In genomic region chr10:14959221-14960057, GRCh38 we compare ENCODE assay signal across 8 cellular contexts. TPM values are rescaled to one million over a fixed set of nuclear protein-coding genes. Genes with fewer than 3 reads are reported as not detected.
DNase-seq lines count a peak whose midpoint lies in the region; ATAC-seq and TF ChIP-seq lines count a peak whose summit lies in the region.

A gene with protein sequence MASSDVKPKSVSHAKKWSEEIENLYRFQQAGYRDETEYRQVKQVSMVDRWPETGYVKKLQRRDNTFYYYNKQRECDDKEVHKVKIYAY (plus strand): TSS chr10:14959388. CDS start chr10:14966469, 7,081 bp downstream.

- H4K20me1 ChIP-seq in Loucy (ENCODE audit: insufficient read depth, low read length, poor library complexity, severe bottlenecking): no peaks in the 10 kb centered on the region

- H3K4me3 ChIP-seq in H7 (ENCODE audit: insufficient read depth, low read depth, low read length): peak within 1 kb of the TSS; percentile 82
- H3K4me3 ChIP-seq in Loucy (ENCODE audit: low read length, poor library complexity, severe bottlenecking): peak within 1 kb of the TSS; percentile 92
- H3K4me3 ChIP-seq in RWPE2 (ENCODE audit: severe bottlenecking): peak within 1 kb of the TSS; percentile 70

- H3K4me1 Mint-ChIP-seq in nephron progenitor cell: peaks cover 12% of the 10 kb centered on the region
- H3K4me1 Mint-ChIP-seq in stimulated activated naive CD8-positive, alpha-beta T cell treated with anti-CD3 and anti-CD28 coated beads, Interleukin-15, Interleukin-2, amounts not matched to agents 100 ng/mL and 50 ng/mL, for 24 hours (ENCODE audit: low read depth): peaks cover 33% of the 10 kb centered on the region

- H3K79me2 ChIP-seq in Loucy (ENCODE audit: insufficient read depth, low read length): peaks cover 11% of the 10 kb centered on the region; the same call in 1 of the 2 replicates

- H3K9me3 ChIP-seq in Loucy (ENCODE audit: insufficient read depth, low read depth, low read length): no peaks in the 10 kb centered on the region
- no peaks in the 10 kb centered on the region for H3K9me3 ChIP-seq in RWPE2 (ENCODE audit: severe bottlenecking)

- H3K27ac Mint-ChIP-seq in nephron progenitor cell: peak within 1 kb of the TSS; percentile 100
- peak within 1 kb of the TSS; percentile 97 for H3K27ac Mint-ChIP-seq in stimulated activated naive CD8-positive, alpha-beta T cell treated with anti-CD3 and anti-CD28 coated beads, Interleukin-15, Interleukin-2, amounts not matched to agents 100 ng/mL and 50 ng/mL, for 24 hours

- H3K9me2 ChIP-seq in Loucy (replicated peaks; ENCODE audit: low read depth, low read length): no peaks in the 10 kb centered on the region

- no peaks in the 10 kb centered on the region for H3K36me3 ChIP-seq in H7 (replicated peaks; ENCODE audit: control insufficient read depth, insufficient read depth, low read length)
- H3K36me3 ChIP-seq in Loucy (ENCODE audit: insufficient read depth, low read length): no peaks in the 10 kb centered on the region
- no peaks in the 10 kb centered on the region for H3K36me3 ChIP-seq in RWPE2 (ENCODE audit: low read depth)

- peaks cover 9% of the 10 kb centered on the region for H3K27me3 Mint-ChIP-seq in nephron progenitor cell (ENCODE audit: low read depth, poor library complexity)
- H3K27me3 Mint-ChIP-seq in stimulated activated naive CD8-positive, alpha-beta T cell treated with anti-CD3 and anti-CD28 coated beads, Interleukin-15, Interleukin-2, amounts not matched to agents 100 ng/mL and 50 ng/mL, for 24 hours: no peaks in the 10 kb centered on the region

- peak; percentile 95 for DNase-seq in ELR (ENCODE audit: low read depth)
- peak; percentile 98 for DNase-seq in H7
- peak; percentile 93 for DNase-seq in RWPE2 (ENCODE audit: low spot score)
- DNase-seq in activated effector memory CD4-positive, alpha-beta T cell treated with anti-CD3 and anti-CD28 coated beads, Interleukin-2, amount 50 U/mL, for 16 hours: peak; percentile 97
- peak; percentile 94 for DNase-seq in fibroblast of the conjunctiva (ENCODE audit: low read depth)
- peak; percentile 97 for DNase-seq in nephron progenitor cell

- no peaks in the 10 kb centered on the region for H3K36me3 Mint-ChIP-seq in nephron progenitor cell (ENCODE audit: low read depth)
- no peaks in the 10 kb centered on the region for H3K36me3 Mint-ChIP-seq in stimulated activated naive CD8-positive, alpha-beta T cell treated with anti-CD3 and anti-CD28 coated beads, Interleukin-15, Interleukin-2, amounts not matched to agents 100 ng/mL and 50 ng/mL, for 24 hours (ENCODE audit: low read depth)

- 0 out of 2 replicates have a peak, but pooled peaks cover 3% of the 10 kb centered on the region for H3F3A ChIP-seq in Loucy (ENCODE audit: low read depth)

- H3K9ac ChIP-seq in Loucy (ENCODE audit: low read depth, low read length, poor library complexity, severe bottlenecking): peak within 1 kb of the TSS; percentile 89

- peak within 1 kb of the TSS; percentile 95 for H2AFZ ChIP-seq in Loucy (ENCODE audit: low read length)

- peak within 1 kb of the TSS; percentile 91 for H3K27ac ChIP-seq in RWPE2 (ENCODE audit: poor library complexity, severe bottlenecking)

- H3K4me2 ChIP-seq in Loucy (ENCODE audit: low read depth, low read length, poor library complexity, severe bottlenecking): peak within 1 kb of the TSS; percentile 85

- H3K4me3 Mint-ChIP-seq in nephron progenitor cell: peak within 1 kb of the TSS; percentile 97
- H3K4me3 Mint-ChIP-seq in stimulated activated naive CD8-positive, alpha-beta T cell treated with anti-CD3 and anti-CD28 coated beads, Interleukin-15, Interleukin-2, amounts not matched to agents 100 ng/mL and 50 ng/mL, for 24 hours: peak within 1 kb of the TSS; percentile 86

- H3K4me1 ChIP-seq in Loucy (ENCODE audit: insufficient read depth, low read length, poor library complexity, severe bottlenecking) (peaks cover 12% of the 10 kb centered on the region), RWPE2 (ENCODE audit: insufficient read depth, poor library complexity, severe bottlenecking) (peaks cover 11% of the 10 kb centered on the region)

- TF ChIP-seq CTCF in Loucy (conservative IDR thresholded peaks at IDR 0.05; ENCODE audit: low read length) (no peak), RWPE2 (IDR thresholded peaks at IDR 0.05; ENCODE audit: poor library complexity, severe bottlenecking) (no peak), nephron progenitor cell (IDR thresholded peaks at IDR 0.05) (no peak)

- peak; percentile 95 for ATAC-seq in RWPE2 (ENCODE audit: low read depth)

- H3K9me3 Mint-ChIP-seq in nephron progenitor cell: peaks cover 4% of the 10 kb centered on the region
- H3K9me3 Mint-ChIP-seq in stimulated activated naive CD8-positive, alpha-beta T cell treated with anti-CD3 and anti-CD28 coated beads, Interleukin-15, Interleukin-2, amounts not matched to agents 100 ng/mL and 50 ng/mL, for 24 hours: no peaks in the 10 kb centered on the region

- H3K27me3 ChIP-seq in H7 (ENCODE audit: control insufficient read depth, insufficient read depth, low read length) (peaks cover 17% of the 10 kb centered on the region), Loucy (ENCODE audit: insufficient read depth, low read length, poor library complexity, severe bottlenecking) (no peaks in the 10 kb centered on the region), RWPE2 (ENCODE audit: insufficient read depth, poor library complexity, severe bottlenecking) (no peaks in the 10 kb centered on the region)

RNA-seq across cellular contexts. Expression of the gene that starts here (rescaled TPM):
- not detected in 2 replicates for total RNA-seq in H7 (2014; rRNA removed; shearing (Covaris generic))

Comparison
In these comparisons a context has a peak if more than half of its experiments do, and no peak if none do; other contexts are left out.
1. Peak in every context shown above with its lines: DNase-seq, ATAC-seq, H3K4me3 ChIP-seq and H3K27ac ChIP-seq.
2. Peak in DNase-seq and H3K4me3 ChIP-seq in H7; RNA of the gene not detected or under 1 TPM.